Comparison of ENCODE assay signal across 17 cellular contexts in the genomic region with DNA sequence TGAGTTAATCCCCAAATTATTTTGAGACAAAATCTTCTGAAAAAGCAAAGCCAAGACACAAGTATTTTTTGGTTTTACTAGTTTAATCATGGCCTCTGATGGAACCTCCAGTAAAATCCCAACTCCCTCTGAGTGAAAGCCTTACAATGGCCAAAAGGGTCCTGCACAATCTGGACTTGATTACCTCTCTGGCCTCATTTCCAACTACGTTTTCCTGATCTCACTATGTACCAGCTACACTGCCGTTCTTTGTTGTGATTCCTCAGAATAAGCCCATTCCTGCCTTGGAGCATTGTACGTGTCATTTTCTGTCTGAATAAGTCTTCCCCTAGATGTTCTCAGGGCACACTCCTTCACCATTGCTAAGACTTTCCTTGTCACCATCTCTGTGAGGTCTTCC. TPM values are rescaled to one million over a fixed set of nuclear protein-coding genes. Genes with fewer than 3 reads are reported as not detected.
DNase-seq lines count a peak whose midpoint lies in the region; TF ChIP-seq lines count a peak whose summit lies in the region.
"Had no signal": no experiment of that assay in that cellular context is flagged by ENCODE, and none has a peak within 500 bp of the region (broad histone marks: within the 10 kb centered on the region; RNA-seq: fewer than 3 reads in every experiment).

No MANE protein-coding gene starts in this region.

- H3K9me3 ChIP-seq in uterus, result no peaks in the 10 kb centered on the region

- H3K27ac ChIP-seq in rectal smooth muscle tissue (ENCODE audit: low read depth, low read length) (peak overlapping the region; percentile 73), uterus (peak overlapping the region; percentile 47 to 96)
- H3K27ac ChIP-seq: KMS-11 had no signal

- H3K4me3 ChIP-seq in fibroblast of mammary gland (ENCODE audit: control insufficient read depth, low read depth, low read length) (no peak overlapping the region), rectal smooth muscle tissue (ENCODE audit: low read length) (no peak overlapping the region), uterus (no peak overlapping the region)

- H3K27ac Mint-ChIP-seq in chondrocyte (ENCODE audit: unreplicated experiment), result peak overlapping the region; percentile 67

- peaks cover 83% of the 10 kb centered on the region for H3K4me1 Mint-ChIP-seq in chondrocyte (ENCODE audit: low read depth)

- H3K4me3 Mint-ChIP-seq in chondrocyte (ENCODE audit: unreplicated experiment), result no peak overlapping the region
- H3K4me3 Mint-ChIP-seq: CD8-positive, alpha-beta memory T cell had no signal

- no peak for TF ChIP-seq CTCF in chondrocyte (IDR thresholded peaks at IDR 0.05)
- TF ChIP-seq CTCF in fibroblast of mammary gland (conservative IDR thresholded peaks at IDR 0.05; ENCODE audit: control insufficient read depth, insufficient read depth, low read depth, low read length), result no peak
- TF ChIP-seq CTCF in uterus (IDR thresholded peaks at IDR 0.05), result no peak

- no peaks in the 10 kb centered on the region for H3K9me3 Mint-ChIP-seq in chondrocyte (ENCODE audit: low read depth)
- H3K9me3 Mint-ChIP-seq: CD8-positive, alpha-beta memory T cell had no signal

- no peaks in the 10 kb centered on the region for H3K27me3 Mint-ChIP-seq in chondrocyte (ENCODE audit: low read depth)
- H3K27me3 Mint-ChIP-seq: CD8-positive, alpha-beta memory T cell had no signal

- H3K27me3 ChIP-seq in rectal smooth muscle tissue (ENCODE audit: control insufficient read depth, insufficient read depth, low read length) (no peaks in the 10 kb centered on the region), uterus (no peaks in the 10 kb centered on the region)

- no peaks in the 10 kb centered on the region for H3K36me3 ChIP-seq in rectal smooth muscle tissue (ENCODE audit: control insufficient read depth, insufficient read depth, low read length)
- no peaks in the 10 kb centered on the region for H3K36me3 ChIP-seq in uterus

- peaks cover 16% of the 10 kb centered on the region for H3K4me1 ChIP-seq in rectal smooth muscle tissue (ENCODE audit: control insufficient read depth, insufficient read depth, low read length)
- peaks cover 0 to 10% of the 10 kb centered on the region in 2 donors for H3K4me1 ChIP-seq in uterus

- no peak for TF ChIP-seq POLR2A in uterus (IDR thresholded peaks at IDR 0.05)

- no peak overlapping the region for H3K9ac ChIP-seq in rectal smooth muscle tissue (ENCODE audit: low read length)
- H3K9ac ChIP-seq: KMS-11 had no signal

- intact Hi-C loops in uterus (cut with DNase I; ENCODE audit: low total_unique reads), result no loop called here

- H3K36me3 Mint-ChIP-seq in chondrocyte (ENCODE audit: low read depth), result no peaks in the 10 kb centered on the region

- DNase-seq in chondrocyte (ENCODE audit: low spot score), result no peak
- DNase-seq in fibroblast of mammary gland (ENCODE audit: low read depth), result peak; percentile 61
- DNase-seq in uterus, result no peak
- no peak for DNase-seq in HT-29 (ENCODE audit: low spot score)
- DNase-seq in midbrain (lab: John Stamatoyannopoulos, UW), result no peak
- DNase-seq in COLO668 (lab: John Stamatoyannopoulos, UW; ENCODE audit: unreplicated experiment), result no peak
- DNase-seq: CD8-positive, alpha-beta memory T cell; DMS79 treated with DMSO at 0.1 percent for 48 hours; NCI-H1436; NCI-H2029; NCI-H2171; NCI-H446 treated with DMSO at 0.1 percent for 48 hours; OCI-M1; RPMI8226; SIG-M5 had no signal

RNA-seq across cellular contexts. Expression of a gene that starts 37.3 kb away (rescaled TPM):
- total RNA-seq in chondrocyte (62.9 to 69.6 TPM (median 63.8 TPM) in 3 replicates), uterus (100 to 1,000 TPM in 2 of 4 donors, 10 to 100 TPM in 2; 44.3 to 147 (median 99.0) TPM)
- 37.4 and 60.5 TPM in 2 replicates for total RNA-seq in HT-29 (2014; rRNA removed; shearing (Covaris generic))
